22 cellular contexts compared by ENCODE assay signal in the genomic region with DNA sequence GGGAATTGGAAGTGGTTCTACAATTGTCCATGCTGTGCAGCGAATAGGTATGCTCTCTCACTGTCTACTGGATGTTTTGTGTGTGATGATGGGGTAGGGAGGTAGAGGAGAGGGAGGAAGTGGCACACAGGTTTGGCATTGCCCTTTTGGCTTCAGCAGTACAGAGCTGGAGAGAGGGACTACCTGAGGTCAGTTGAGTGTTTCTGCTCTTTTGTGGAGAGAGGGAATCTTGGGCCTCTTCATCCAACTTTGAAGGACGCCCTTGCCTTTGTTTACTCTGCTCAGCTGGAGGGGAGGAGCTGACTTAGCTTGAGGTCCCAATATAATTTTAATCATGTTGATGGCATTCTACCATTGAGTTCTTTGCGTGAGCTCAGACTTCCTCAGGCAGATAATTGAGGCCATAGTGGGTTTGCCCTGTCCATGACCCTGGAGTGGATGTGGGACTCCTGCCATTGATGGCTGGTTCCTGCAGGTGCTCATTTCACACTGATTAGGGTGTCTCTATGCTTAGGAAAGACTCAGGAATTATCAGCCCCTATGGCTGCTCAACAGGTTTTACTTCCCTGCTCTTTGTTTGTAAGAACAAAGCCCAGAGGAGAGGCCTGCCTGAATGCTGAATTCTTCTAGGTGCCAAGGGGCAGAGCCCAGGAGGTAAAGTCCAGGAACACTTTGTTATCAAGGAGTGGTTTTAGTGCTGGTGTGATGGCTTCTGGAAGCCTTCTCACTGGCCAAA. TPM values are rescaled to one million over a fixed set of nuclear protein-coding genes. Genes with fewer than 3 reads are reported as not detected.
A peak's percentile ranks its signal among the peaks of the same experiment; 100 is the strongest.
DNase-seq lines count a peak whose midpoint lies in the region; ATAC-seq and TF ChIP-seq lines count a peak whose summit lies in the region.
"Had no signal": no experiment of that assay in that cellular context is flagged by ENCODE, and none has a peak within 500 bp of the region (broad histone marks: within the 10 kb centered on the region; RNA-seq: fewer than 3 reads in every experiment).

No MANE protein-coding gene starts in this region.

- peak overlapping the region; percentile 71 for H3K27ac Mint-ChIP-seq in activated T-helper 17 cell treated with anti-CD3 and anti-CD28 coated beads, Interleukin-2, amount 50 U/mL, for 72 hours
- H3K27ac Mint-ChIP-seq: activated CD4-positive, alpha-beta memory T cell treated with anti-CD3 and anti-CD28 coated beads for 36 hours; brain had no signal

- intact Hi-C loops in left colon (cut with DNase I, micrococcal nuclease) (no loop called here), stomach (cut with DNase I; ENCODE audit: low total_unique reads) (no loop called here), lower leg skin (cut with DNase I; ENCODE audit: low total_unique reads) (no loop called here)

- peaks cover 11% of the 10 kb centered on the region for H3K4me1 Mint-ChIP-seq in activated T-helper 17 cell treated with anti-CD3 and anti-CD28 coated beads, Interleukin-2, amount 50 U/mL, for 72 hours

- no peaks in the 10 kb centered on the region for H3K9me3 Mint-ChIP-seq in activated T-helper 17 cell treated with anti-CD3 and anti-CD28 coated beads, Interleukin-2, amount 50 U/mL, for 72 hours
- H3K9me3 Mint-ChIP-seq: activated CD4-positive, alpha-beta memory T cell treated with anti-CD3 and anti-CD28 coated beads for 36 hours had no signal

- DNase-seq in HT-29 (ENCODE audit: low spot score) (peak; percentile 73), left colon (peak; percentile 62 to 78), stomach (peak; percentile 79), DMS79 treated with DMSO at 0.1 percent for 48 hours (lab: John Stamatoyannopoulos, UW) (no peak), HuH-7 (ENCODE audit: low spot score) (no peak), lower leg skin (ENCODE audit: low spot score in 2 of 2) (no peak)
- DNase-seq: activated CD4-positive, alpha-beta memory T cell treated with anti-CD3 and anti-CD28 coated beads for 36 hours; activated T-cell treated with anti-CD3 and anti-CD28 coated beads, Interleukin-2, amount 50 U/mL, for 48 hours; dorsolateral prefrontal cortex; head of caudate nucleus; kidney; NCI-H2171 treated with DMSO at 0.1 percent for 48 hours; NCI-H82; stimulated activated CD4-positive, alpha-beta T cell treated with anti-CD3 and anti-CD28 coated beads, Interleukin-4, amount 100 ng/mL, for 4 hours; stimulated activated CD8-positive, alpha-beta memory T cell treated with anti-CD3 and anti-CD28 coated beads, Interleukin-4, amount 100 ng/mL, for 48 hours had no signal

- TF ChIP-seq EP300 in stomach (IDR thresholded peaks at IDR 0.05): no peak

- H3K27me3 ChIP-seq in stomach: no peaks in the 10 kb centered on the region
- H3K27me3 ChIP-seq: dorsolateral prefrontal cortex had no signal

- H3K36me3 ChIP-seq in stomach: peaks cover 15 to 34% (median 32%) of the 10 kb centered on the region in 4 donors

- H3K9me3 ChIP-seq in stomach: no peaks in the 10 kb centered on the region
- H3K9me3 ChIP-seq: thoracic aorta had no signal

- peaks cover 56% of the 10 kb centered on the region for H3K36me3 Mint-ChIP-seq in activated T-helper 17 cell treated with anti-CD3 and anti-CD28 coated beads, Interleukin-2, amount 50 U/mL, for 72 hours (ENCODE audit: low read depth)

- WGBS in stomach, 5 donors: 39 to 72% (median 49%) methylated on average over 3 of the region's 3 CpGs
- WGBS in lower leg skin, 2 donors: 91 to 94% methylated on average over 3 of the region's 3 CpGs

- no peaks in the 10 kb centered on the region for H3K27me3 Mint-ChIP-seq in activated T-helper 17 cell treated with anti-CD3 and anti-CD28 coated beads, Interleukin-2, amount 50 U/mL, for 72 hours
- H3K27me3 Mint-ChIP-seq: activated CD4-positive, alpha-beta memory T cell treated with anti-CD3 and anti-CD28 coated beads for 36 hours; activated naive CD8-positive, alpha-beta T cell had no signal

- H3K4me1 ChIP-seq in stomach: peaks cover 23 to 47% (median 40%) of the 10 kb centered on the region in 4 donors
- H3K4me1 ChIP-seq: parathyroid adenoma had no signal

- TF ChIP-seq POLR2A in stomach (IDR thresholded peaks at IDR 0.05) (no peak), lower leg skin (IDR thresholded peaks at IDR 0.05) (no peak)

- H3K4me3 ChIP-seq in stomach: no peak overlapping the region
- no peak overlapping the region for H3K4me3 ChIP-seq in lower leg skin (ENCODE audit: low read depth, poor library complexity, severe bottlenecking)
- H3K4me3 ChIP-seq: dorsolateral prefrontal cortex, smooth muscle cell, thoracic aorta had no signal

- ATAC-seq in activated T-helper 17 cell treated with anti-CD3 and anti-CD28 coated beads, Interleukin-2, amount 50 U/mL, for 72 hours (replicated peaks): no peak
- ATAC-seq in left colon (peak; percentile 91), HG02870 (IDR thresholded peaks at IDR 0.05; ENCODE audit: unreplicated experiment) (no peak)

- TF ChIP-seq CTCF in stomach (IDR thresholded peaks at IDR 0.05) (no peak), lower leg skin (IDR thresholded peaks at IDR 0.05) (no peak)

- H3K4me3 Mint-ChIP-seq in activated T-helper 17 cell treated with anti-CD3 and anti-CD28 coated beads, Interleukin-2, amount 50 U/mL, for 72 hours: no peak overlapping the region
- H3K4me3 Mint-ChIP-seq: activated CD4-positive, alpha-beta memory T cell treated with anti-CD3 and anti-CD28 coated beads for 36 hours had no signal

- H3K27ac ChIP-seq in stomach: peak overlapping the region; percentile 66 to 83 (median 76)
- H3K27ac ChIP-seq: dorsolateral prefrontal cortex, parathyroid adenoma, thoracic aorta had no signal

RNA-seq across cellular contexts. Expression of a gene that starts 7.2 kb away (rescaled TPM):
- total RNA-seq in HT-29 (2014; rRNA removed; shearing (Covaris generic)): 12.5 and 15.7 TPM in 2 replicates
- total RNA-seq in activated T-helper 17 cell treated with anti-CD3 and anti-CD28 coated beads, Interleukin-2, amount 50 U/mL, for 72 hours: 10 to 100 TPM; 24.4 to 58.8 TPM
- total RNA-seq in left colon: 10 to 100 TPM; 20.1 to 28.5 TPM
- total RNA-seq in stomach: 10 to 100 TPM in 4 of 5 donors, 1 to 10 TPM in 1; 1.2 to 68.3 (median 12.9) TPM
- 10 to 100 TPM; 15.0 to 21.7 (median 16.6) TPM for polyA plus RNA-seq in stomach
- total RNA-seq in lower leg skin: 10 to 100 TPM in 1 of 4 donors, 1 to 10 TPM in 3; 5.9 to 14.1 (median 8.5) TPM

Comparison
In these comparisons a context has a peak if more than half of its experiments do, and no peak if none do; other contexts are left out.
1. DNase-seq: peak in HT-29 (single experiment), left colon (2 of 2) and stomach (single experiment); none in DMS79 treated with DMSO at 0.1 percent for 48 hours (single experiment), HuH-7 (single experiment) and lower leg skin (0 of 2).